ENCODE assay signal across 12 cellular contexts in genomic region chr17:44314524-44314868, GRCh38. TPM values are rescaled to one million over a fixed set of nuclear protein-coding genes. Genes with fewer than 3 reads are reported as not detected.
DNase-seq lines count a peak whose midpoint lies in the region; ATAC-seq, FAIRE-seq and TF ChIP-seq lines count a peak whose summit lies in the region.
"Had no signal": no experiment of that assay in that cellular context is flagged by ENCODE, and none has a peak within 500 bp of the region (broad histone marks: within the 10 kb centered on the region; RNA-seq: fewer than 3 reads in every experiment).

No MANE protein-coding gene starts in this region.

- no peaks in the 10 kb centered on the region for H4K20me1 ChIP-seq in HepG2 (ENCODE audit: insufficient read depth, low read length)
- H4K20me1 ChIP-seq in SU-DHL-6 (ENCODE audit: low read depth, low read length), result no peaks in the 10 kb centered on the region

- no peak for FAIRE-seq in HepG2 (lab: Jason Lieb, UNC)

- peaks cover 59 to 69% (median 68%) of the 10 kb centered on the region in 3 donors for H3K27me3 Mint-ChIP-seq in CD14-positive monocyte (ENCODE audit: low read depth in 3 of 3)

- H3K4me3 ChIP-seq in HepG2 (replicated peaks in 1 of 3; ENCODE audit: insufficient read depth in 1 of 3, low read depth in 2 of 3, low read length in 3 of 3), result 0 out of 6 replicates have a peak overlapping the region, but pooled peaks of 1 of the 3 experiments have one; percentile 58
- H3K4me3 ChIP-seq in right lobe of liver, result no peak overlapping the region
- peak overlapping the region; percentile 48 for H3K4me3 ChIP-seq in SU-DHL-6 (ENCODE audit: insufficient read depth, low read length, poor library complexity, severe bottlenecking)
- peak overlapping the region; percentile 74; the same call in 1 of the 2 replicates for H3K4me3 ChIP-seq in iPS DF 6.9 (ENCODE audit: low read length)

- H3F3A ChIP-seq in SU-DHL-6 (ENCODE audit: insufficient read depth), result no peaks in the 10 kb centered on the region

- TF ChIP-seq CTCF in HepG2 (CRISPR knock-in tag; IDR thresholded peaks at IDR 0.05) (no peak), right lobe of liver (IDR thresholded peaks at IDR 0.05) (no peak), SU-DHL-6 (IDR thresholded peaks at IDR 0.05; ENCODE audit: insufficient read depth, low read length, poor library complexity, severe bottlenecking) (no peak), CD14-positive monocyte (IDR thresholded peaks at IDR 0.05) (no peak)

- H3K4me2 ChIP-seq in HepG2 (ENCODE audit: low read depth, low read length) (peak overlapping the region; percentile 61), SU-DHL-6 (ENCODE audit: low read depth, low read length, poor library complexity, severe bottlenecking) (peak overlapping the region; percentile 52)

- H3K9ac ChIP-seq in HepG2 (ENCODE audit: insufficient read depth, low read depth, low read length), result no peak overlapping the region
- H3K9ac ChIP-seq in SU-DHL-6 (ENCODE audit: low read length), result peak overlapping the region; percentile 26; the same call in 1 of the 2 replicates

- no peak for ATAC-seq in HepG2
- no peak for ATAC-seq in right lobe of liver

- H3K9me2 ChIP-seq in SU-DHL-6 (replicated peaks; ENCODE audit: insufficient read depth, low read length), result no peaks in the 10 kb centered on the region

- peaks cover 67% of the 10 kb centered on the region for H3K4me1 ChIP-seq in HepG2 (ENCODE audit: insufficient read depth, low read length)
- H3K4me1 ChIP-seq in right lobe of liver, result no peaks in the 10 kb centered on the region
- peaks cover 8% of the 10 kb centered on the region for H3K4me1 ChIP-seq in iPS DF 6.9 (ENCODE audit: control insufficient read depth, insufficient read depth, low read length)

- H3K9me3 ChIP-seq in HepG2 (ENCODE audit: low read length), result no peaks in the 10 kb centered on the region
- H3K9me3 ChIP-seq in right lobe of liver, result no peaks in the 10 kb centered on the region
- no peaks in the 10 kb centered on the region for H3K9me3 ChIP-seq in SU-DHL-6 (ENCODE audit: insufficient read depth, low read length)
- H3K9me3 ChIP-seq in iPS DF 6.9 (ENCODE audit: control insufficient read depth, insufficient read depth, low read length), result no peaks in the 10 kb centered on the region

- H3K27me3 ChIP-seq in HepG2 (ENCODE audit: control insufficient read depth in 1 of 2, insufficient read depth in 2 of 2, low read length in 2 of 2) (peaks cover 10 to 42% of the 10 kb centered on the region in 2 experiments; a peak in 4 of 5 replicates), right lobe of liver (no peaks in the 10 kb centered on the region), SU-DHL-6 (ENCODE audit: low read length) (no peaks in the 10 kb centered on the region), iPS DF 6.9 (ENCODE audit: control insufficient read depth, insufficient read depth, low read length) (peaks cover 3% of the 10 kb centered on the region; the same call in 1 of the 2 replicates)

- WGBS in HepG2 (ENCODE audit: low lambda C conversion rate), result 48% methylated on average over 4 of the region's 11 CpGs
- WGBS in right lobe of liver (ENCODE audit: insufficient coverage, low coverage, low lambda C conversion rate, missing lambda C conversion rate), result 22% methylated on average over 1 of the region's 11 CpGs
- no CpG with 5 or more reads among the region's 11 CpGs for WGBS in iPS DF 6.9 (ENCODE audit: insufficient coverage, insufficient read length)

- peak overlapping the region in 1 of 2 donors; percentile 73 for H3K4me3 Mint-ChIP-seq in CD14-positive monocyte

- POLR2A ChIA-PET in HepG2 (lab: Yijun Ruan, JAX), result no interaction called here

- no peak overlapping the region for H3K27ac ChIP-seq in HepG2 (ENCODE audit: extremely low read length, insufficient read depth, low read length)
- no peak overlapping the region for H3K27ac ChIP-seq in right lobe of liver
- H3K27ac ChIP-seq in SU-DHL-6 (ENCODE audit: low read depth, low read length), result no peak overlapping the region
- H3K27ac ChIP-seq in iPS DF 6.9 (ENCODE audit: low read length), result no peak overlapping the region

- CTCF ChIA-PET in HepG2 (lab: Yijun Ruan, JAX; ENCODE audit: low intra/inter-chr PET ratio, low total read pairs), result no interaction called here

- peak overlapping the region in 1 of 7 donors; percentile 45 for H3K27ac Mint-ChIP-seq in CD14-positive monocyte

- H3K36me3 ChIP-seq in HepG2 (replicated peaks in 1 of 2; ENCODE audit: control insufficient read depth in 1 of 2, insufficient read depth in 2 of 2, low read length in 2 of 2), result peaks cover 0 to 2% of the 10 kb centered on the region in 2 experiments; a peak in 2 of 5 replicates
- H3K36me3 ChIP-seq in right lobe of liver, result no peaks in the 10 kb centered on the region
- no peaks in the 10 kb centered on the region for H3K36me3 ChIP-seq in SU-DHL-6 (ENCODE audit: low read length)
- H3K36me3 ChIP-seq in iPS DF 6.9 (ENCODE audit: control insufficient read depth, insufficient read depth, low read length), result peaks cover 1% of the 10 kb centered on the region; the same call in 1 of the 2 replicates

- no peak for TF ChIP-seq RAD21 in HepG2 (CRISPR knock-in tag; IDR thresholded peaks at IDR 0.05)

- TF ChIP-seq POLR2A in HepG2 (IDR thresholded peaks at IDR 0.05; ENCODE audit: insufficient read depth in 1 of 2, low read depth in 2 of 2, low read length in 2 of 2) (no peak), right lobe of liver (IDR thresholded peaks at IDR 0.05) (no peak)

- DNase-seq in HepG2 (ENCODE audit: low spot score) (no peak), right lobe of liver (no peak), iPS DF 6.9 (ENCODE audit: low read depth, low spot score) (no peak), dermis blood vessel endothelial cell (no peak), retina (no peak), CD14-positive monocyte (ENCODE audit: low spot score) (no peak)
- DNase-seq in stimulated activated naive CD4-positive, alpha-beta T cell treated with Interleukin-2 at 50 U/mL for 16 hours (lab: John Stamatoyannopoulos, UW), result no peak
- DNase-seq: HCEC 1CT; NCI-H446 treated with DMSO at 0.1 percent for 48 hours; stimulated activated CD4-positive, alpha-beta T cell treated with anti-CD3 and anti-CD28 coated beads, Interleukin-4, amount 100 ng/mL, for 4 hours had no signal

- H3K4me1 Mint-ChIP-seq in CD14-positive monocyte, result peaks cover 21% of the 10 kb centered on the region

- no peak overlapping the region for H2AFZ ChIP-seq in HepG2 (ENCODE audit: low read length)
- no peak overlapping the region for H2AFZ ChIP-seq in SU-DHL-6 (ENCODE audit: low read depth, low read length, severe bottlenecking)

- peaks cover 3 to 20% (median 14%) of the 10 kb centered on the region in 7 donors for H3K9me3 Mint-ChIP-seq in CD14-positive monocyte

- intact Hi-C loops in HepG2 (cut with micrococcal nuclease; ENCODE audit: unreplicated experiment), result no loop called here
- intact Hi-C loops in right lobe of liver (cut with DNase I), result no loop called here
- intact Hi-C loops in CD14-positive monocyte (cut with micrococcal nuclease), result no loop called here

- BruUV-seq in HepG2 (replicated peaks; lab: Mats Ljungman, UMichigan), result no TSS peak

- H3K36me3 Mint-ChIP-seq in CD14-positive monocyte, result peaks cover 11 to 18% of the 10 kb centered on the region in 2 donors

- in situ Hi-C loops in HepG2 (cut with HindIII; ENCODE audit: extremely low pct_ligation_motif_present, low pct_unique_long_range_greater_than_20kb), result no loop called here

- TF ChIP-seq EP300 in HepG2 (IDR thresholded peaks at IDR 0.05; ENCODE audit: low read depth in 2 of 2, low read length in 2 of 2) (no peak), HepG2 (CRISPR knock-in tag; IDR thresholded peaks at IDR 0.05; ENCODE audit: borderline replicate concordance) (no peak)

- no peaks in the 10 kb centered on the region for H3K79me2 ChIP-seq in HepG2 (ENCODE audit: insufficient read depth, low read length)
- H3K79me2 ChIP-seq in SU-DHL-6 (ENCODE audit: insufficient read depth, low read length), result no peaks in the 10 kb centered on the region

RNA-seq across cellular contexts. Expression of gene RUNDC3A, which starts 6.1 kb away (rescaled TPM):
- total RNA-seq in HepG2 (2016; rRNA removed; fragmentation: Illumina TruSeq; extraction: Trizol) (not detected in 2 replicates), right lobe of liver (under 1 TPM in 2 of 6 experiments, not detected in 4; 0.12 to 0.75 TPM), dermis blood vessel endothelial cell (under 0.01 TPM in 1 of 2 replicates, not detected in the other)
- not detected in 2 replicates for total RNA-seq in HepG2 (2016; cell fraction: cytosol; rRNA removed; fragmentation: Illumina TruSeq; extraction: Trizol; ENCODE audit: low read depth)
- 0.04 TPM in 1 of 2 replicates, not detected in the other for total RNA-seq in HepG2 (2016; cell fraction: insoluble cytoplasmic fraction; rRNA removed; fragmentation: Illumina TruSeq; extraction: Trizol)
- total RNA-seq in HepG2 (2016; cell fraction: membrane; rRNA removed; fragmentation: Illumina TruSeq; extraction: Trizol), result 0.31 TPM in 1 of 2 replicates, not detected in the other
- not detected in 2 replicates for total RNA-seq in HepG2 (2016; cell fraction: nucleus; rRNA removed; fragmentation: Illumina TruSeq; extraction: Trizol)
- polyA plus RNA-seq in HepG2 (2011; rRNA removed) (0.25 and 0.33 TPM in 2 replicates), CD14-positive monocyte (under 1 TPM in 1 of 2 donors, not detected in 1; 0.22 TPM)
- 0.32 and 0.42 TPM in 2 replicates for polyA plus RNA-seq in HepG2 (2011; cell fraction: cytosol; rRNA removed)
- polyA plus RNA-seq in HepG2 (2011; cell fraction: nucleus; rRNA removed), result 0.97 and 1.1 TPM in 2 replicates
- polyA plus RNA-seq in HepG2 (2012), result 0.11 and 0.43 TPM in 2 replicates
- 0.18 TPM in 2 replicates for polyA plus RNA-seq in HepG2 (2016; cell fraction: cytosol; fragmentation: Illumina TruSeq; extraction: Trizol; ENCODE audit: low read depth)
- 0.21 and 0.33 TPM in 2 replicates for polyA plus RNA-seq in HepG2 (2016; cell fraction: insoluble cytoplasmic fraction; fragmentation: Illumina TruSeq; extraction: Trizol; ENCODE audit: low read depth)
- 0.07 TPM in 1 of 2 replicates, not detected in the other for polyA plus RNA-seq in HepG2 (2016; cell fraction: membrane; fragmentation: Illumina TruSeq; extraction: Trizol; ENCODE audit: low read depth)
- 0.33 TPM in 1 of 2 replicates, not detected in the other for polyA plus RNA-seq in HepG2 (2016; cell fraction: nucleus; fragmentation: Illumina TruSeq; extraction: Trizol; ENCODE audit: insufficient read depth, low read depth)
- polyA minus RNA-seq in HepG2 (2011; rRNA and poly(A)+ RNA removed; ENCODE audit: low replicate concordance), result 0.48 TPM in 1 of 2 replicates, not detected in the other
- not detected in 2 replicates for polyA minus RNA-seq in HepG2 (2011; cell fraction: cytosol; rRNA and poly(A)+ RNA removed)
- 0.50 TPM in 1 of 2 replicates, not detected in the other for polyA minus RNA-seq in HepG2 (2011; cell fraction: nucleus; rRNA and poly(A)+ RNA removed)
- total RNA-seq: fibroblast of lung had no signal
- polyA plus RNA-seq: fibroblast of lung had no signal

RNA-seq across cellular contexts. Expression of gene SLC25A39, which starts 10.1 kb away (rescaled TPM):
- total RNA-seq in HepG2 (2016; rRNA removed; fragmentation: Illumina TruSeq; extraction: Trizol) (119 and 151 TPM in 2 replicates), right lobe of liver (100 to 1,000 TPM in 2 of 6 experiments, 10 to 100 TPM in 4; 56.3 to 111 (median 64.6) TPM), dermis blood vessel endothelial cell (88.8 and 120 TPM in 2 replicates)
- 410 and 476 TPM in 2 replicates for total RNA-seq in HepG2 (2016; cell fraction: cytosol; rRNA removed; fragmentation: Illumina TruSeq; extraction: Trizol; ENCODE audit: low read depth)
- total RNA-seq in HepG2 (2016; cell fraction: insoluble cytoplasmic fraction; rRNA removed; fragmentation: Illumina TruSeq; extraction: Trizol), result 99.0 and 156 TPM in 2 replicates
- 478 and 550 TPM in 2 replicates for total RNA-seq in HepG2 (2016; cell fraction: membrane; rRNA removed; fragmentation: Illumina TruSeq; extraction: Trizol)
- total RNA-seq in HepG2 (2016; cell fraction: nucleus; rRNA removed; fragmentation: Illumina TruSeq; extraction: Trizol), result 88.4 and 102 TPM in 2 replicates
- polyA plus RNA-seq in HepG2 (2011; rRNA removed) (144 and 164 TPM in 2 replicates), CD14-positive monocyte (10 to 100 TPM; 64.0 to 64.5 TPM)
- 120 and 173 TPM in 2 replicates for polyA plus RNA-seq in HepG2 (2011; cell fraction: cytosol; rRNA removed)
- polyA plus RNA-seq in HepG2 (2011; cell fraction: nucleus; rRNA removed), result 432 and 489 TPM in 2 replicates
- 90.6 and 129 TPM in 2 replicates for polyA plus RNA-seq in HepG2 (2012)
- polyA plus RNA-seq in HepG2 (2016; cell fraction: cytosol; fragmentation: Illumina TruSeq; extraction: Trizol; ENCODE audit: low read depth), result 809 and 889 TPM in 2 replicates
- polyA plus RNA-seq in HepG2 (2016; cell fraction: insoluble cytoplasmic fraction; fragmentation: Illumina TruSeq; extraction: Trizol; ENCODE audit: low read depth), result 161 and 204 TPM in 2 replicates
- 764 and 806 TPM in 2 replicates for polyA plus RNA-seq in HepG2 (2016; cell fraction: membrane; fragmentation: Illumina TruSeq; extraction: Trizol; ENCODE audit: low read depth)
- polyA plus RNA-seq in HepG2 (2016; cell fraction: nucleus; fragmentation: Illumina TruSeq; extraction: Trizol; ENCODE audit: insufficient read depth, low read depth), result 299 and 303 TPM in 2 replicates
- polyA minus RNA-seq in HepG2 (2011; rRNA and poly(A)+ RNA removed; ENCODE audit: low replicate concordance), result 136 and 157 TPM in 2 replicates
- 35.4 and 57.5 TPM in 2 replicates for polyA minus RNA-seq in HepG2 (2011; cell fraction: cytosol; rRNA and poly(A)+ RNA removed)
- 45.3 and 47.1 TPM in 2 replicates for polyA minus RNA-seq in HepG2 (2011; cell fraction: nucleus; rRNA and poly(A)+ RNA removed)

RNA-seq across cellular contexts. Expression of gene GRN, which starts 30.6 kb away (rescaled TPM):
- total RNA-seq in HepG2 (2016; rRNA removed; fragmentation: Illumina TruSeq; extraction: Trizol), result 41.2 and 86.6 TPM in 2 replicates
- 14.7 and 16.4 TPM in 2 replicates for total RNA-seq in HepG2 (2016; cell fraction: cytosol; rRNA removed; fragmentation: Illumina TruSeq; extraction: Trizol; ENCODE audit: low read depth)
- total RNA-seq in HepG2 (2016; cell fraction: insoluble cytoplasmic fraction; rRNA removed; fragmentation: Illumina TruSeq; extraction: Trizol), result 36.4 and 95.6 TPM in 2 replicates
- 24.9 and 32.7 TPM in 2 replicates for total RNA-seq in HepG2 (2016; cell fraction: membrane; rRNA removed; fragmentation: Illumina TruSeq; extraction: Trizol)
- 81.7 and 101 TPM in 2 replicates for total RNA-seq in HepG2 (2016; cell fraction: nucleus; rRNA removed; fragmentation: Illumina TruSeq; extraction: Trizol)
- polyA plus RNA-seq in HepG2 (2011; rRNA removed), result 143 and 195 TPM in 2 replicates
- polyA plus RNA-seq in HepG2 (2011; cell fraction: cytosol; rRNA removed), result 82.9 and 130 TPM in 2 replicates
- polyA plus RNA-seq in HepG2 (2011; cell fraction: nucleus; rRNA removed), result 653 and 705 TPM in 2 replicates
- 166 and 219 TPM in 2 replicates for polyA plus RNA-seq in HepG2 (2012)
- 23.3 and 23.7 TPM in 2 replicates for polyA plus RNA-seq in HepG2 (2016; cell fraction: cytosol; fragmentation: Illumina TruSeq; extraction: Trizol; ENCODE audit: low read depth)
- polyA plus RNA-seq in HepG2 (2016; cell fraction: insoluble cytoplasmic fraction; fragmentation: Illumina TruSeq; extraction: Trizol; ENCODE audit: low read depth), result 50.3 and 62.4 TPM in 2 replicates
- polyA plus RNA-seq in HepG2 (2016; cell fraction: membrane; fragmentation: Illumina TruSeq; extraction: Trizol; ENCODE audit: low read depth), result 32.0 and 32.7 TPM in 2 replicates
- polyA plus RNA-seq in HepG2 (2016; cell fraction: nucleus; fragmentation: Illumina TruSeq; extraction: Trizol; ENCODE audit: insufficient read depth, low read depth), result 211 and 219 TPM in 2 replicates
- 65.4 and 170 TPM in 2 replicates for polyA minus RNA-seq in HepG2 (2011; rRNA and poly(A)+ RNA removed; ENCODE audit: low replicate concordance)
- 146 and 172 TPM in 2 replicates for polyA minus RNA-seq in HepG2 (2011; cell fraction: cytosol; rRNA and poly(A)+ RNA removed)
- 48.2 and 74.1 TPM in 2 replicates for polyA minus RNA-seq in HepG2 (2011; cell fraction: nucleus; rRNA and poly(A)+ RNA removed)
- 100 to 1,000 TPM in 5 of 6 experiments, 10 to 100 TPM in 1; 84.5 to 230 (median 150) TPM for total RNA-seq in right lobe of liver
- total RNA-seq in dermis blood vessel endothelial cell, result 543 and 963 TPM in 2 replicates
- polyA plus RNA-seq in CD14-positive monocyte, result 1,000 to 10,000 TPM; 1,303 to 1,960 TPM

RNA-seq across cellular contexts. Expression of gene SLC4A1, which starts 46.6 kb away (rescaled TPM):
- not detected in 2 replicates for total RNA-seq in HepG2 (2016; rRNA removed; fragmentation: Illumina TruSeq; extraction: Trizol)
- total RNA-seq in HepG2 (2016; cell fraction: cytosol; rRNA removed; fragmentation: Illumina TruSeq; extraction: Trizol; ENCODE audit: low read depth), result not detected in 2 replicates
- not detected in 2 replicates for total RNA-seq in HepG2 (2016; cell fraction: insoluble cytoplasmic fraction; rRNA removed; fragmentation: Illumina TruSeq; extraction: Trizol)
- not detected in 2 replicates for total RNA-seq in HepG2 (2016; cell fraction: membrane; rRNA removed; fragmentation: Illumina TruSeq; extraction: Trizol)
- not detected in 2 replicates for total RNA-seq in HepG2 (2016; cell fraction: nucleus; rRNA removed; fragmentation: Illumina TruSeq; extraction: Trizol)
- polyA plus RNA-seq in HepG2 (2011; rRNA removed), result 0.01 TPM in 1 of 2 replicates, not detected in the other
- polyA plus RNA-seq in HepG2 (2011; cell fraction: cytosol; rRNA removed), result not detected in 2 replicates
- polyA plus RNA-seq in HepG2 (2011; cell fraction: nucleus; rRNA removed), result 0.03 TPM in 1 of 2 replicates, not detected in the other
- polyA plus RNA-seq in HepG2 (2012), result not detected in 2 replicates
- not detected in 2 replicates for polyA plus RNA-seq in HepG2 (2016; cell fraction: cytosol; fragmentation: Illumina TruSeq; extraction: Trizol; ENCODE audit: low read depth)
- polyA plus RNA-seq in HepG2 (2016; cell fraction: insoluble cytoplasmic fraction; fragmentation: Illumina TruSeq; extraction: Trizol; ENCODE audit: low read depth), result not detected in 2 replicates
- polyA plus RNA-seq in HepG2 (2016; cell fraction: membrane; fragmentation: Illumina TruSeq; extraction: Trizol; ENCODE audit: low read depth), result not detected in 2 replicates
- not detected in 2 replicates for polyA plus RNA-seq in HepG2 (2016; cell fraction: nucleus; fragmentation: Illumina TruSeq; extraction: Trizol; ENCODE audit: insufficient read depth, low read depth)
- not detected in 2 replicates for polyA minus RNA-seq in HepG2 (2011; rRNA and poly(A)+ RNA removed; ENCODE audit: low replicate concordance)
- not detected in 2 replicates for polyA minus RNA-seq in HepG2 (2011; cell fraction: cytosol; rRNA and poly(A)+ RNA removed)
- not detected in 2 replicates for polyA minus RNA-seq in HepG2 (2011; cell fraction: nucleus; rRNA and poly(A)+ RNA removed)
- 10 to 100 TPM in 1 of 6 experiments, 1 to 10 TPM in 2, under 1 TPM in 3; 0.06 to 31.8 (median 1.2) TPM for total RNA-seq in right lobe of liver
- total RNA-seq in dermis blood vessel endothelial cell, result not detected in 2 replicates
- polyA plus RNA-seq in CD14-positive monocyte, result under 1 TPM in 1 of 2 donors, not detected in 1; 0.04 TPM
- total RNA-seq: fibroblast of lung had no signal
- polyA plus RNA-seq: fibroblast of lung had no signal

RNA-seq across cellular contexts. Expression of gene FAM171A2, which starts 49.2 kb away (rescaled TPM):
- 1.0 and 1.8 TPM in 2 replicates for total RNA-seq in HepG2 (2016; rRNA removed; fragmentation: Illumina TruSeq; extraction: Trizol)
- 0.44 and 1.2 TPM in 2 replicates for total RNA-seq in HepG2 (2016; cell fraction: cytosol; rRNA removed; fragmentation: Illumina TruSeq; extraction: Trizol; ENCODE audit: low read depth)
- total RNA-seq in HepG2 (2016; cell fraction: insoluble cytoplasmic fraction; rRNA removed; fragmentation: Illumina TruSeq; extraction: Trizol), result 0.97 and 2.0 TPM in 2 replicates
- 1.4 and 2.0 TPM in 2 replicates for total RNA-seq in HepG2 (2016; cell fraction: membrane; rRNA removed; fragmentation: Illumina TruSeq; extraction: Trizol)
- total RNA-seq in HepG2 (2016; cell fraction: nucleus; rRNA removed; fragmentation: Illumina TruSeq; extraction: Trizol), result 1.8 and 2.4 TPM in 2 replicates
- 3.6 and 5.8 TPM in 2 replicates for polyA plus RNA-seq in HepG2 (2011; rRNA removed)
- 3.3 and 4.9 TPM in 2 replicates for polyA plus RNA-seq in HepG2 (2011; cell fraction: cytosol; rRNA removed)
- polyA plus RNA-seq in HepG2 (2011; cell fraction: nucleus; rRNA removed), result 5.7 and 6.2 TPM in 2 replicates
- polyA plus RNA-seq in HepG2 (2012), result 3.9 and 7.7 TPM in 2 replicates
- polyA plus RNA-seq in HepG2 (2016; cell fraction: cytosol; fragmentation: Illumina TruSeq; extraction: Trizol; ENCODE audit: low read depth), result 0.99 and 1.1 TPM in 2 replicates
- polyA plus RNA-seq in HepG2 (2016; cell fraction: insoluble cytoplasmic fraction; fragmentation: Illumina TruSeq; extraction: Trizol; ENCODE audit: low read depth), result 0.66 and 0.71 TPM in 2 replicates
- 0.84 and 1.1 TPM in 2 replicates for polyA plus RNA-seq in HepG2 (2016; cell fraction: membrane; fragmentation: Illumina TruSeq; extraction: Trizol; ENCODE audit: low read depth)
- 3.3 and 3.5 TPM in 2 replicates for polyA plus RNA-seq in HepG2 (2016; cell fraction: nucleus; fragmentation: Illumina TruSeq; extraction: Trizol; ENCODE audit: insufficient read depth, low read depth)
- polyA minus RNA-seq in HepG2 (2011; rRNA and poly(A)+ RNA removed; ENCODE audit: low replicate concordance), result 1.3 and 9.8 TPM in 2 replicates
- polyA minus RNA-seq in HepG2 (2011; cell fraction: cytosol; rRNA and poly(A)+ RNA removed), result 3.0 and 3.8 TPM in 2 replicates
- 1.3 and 2.7 TPM in 2 replicates for polyA minus RNA-seq in HepG2 (2011; cell fraction: nucleus; rRNA and poly(A)+ RNA removed)
- total RNA-seq in right lobe of liver, result under 1 TPM; 0.16 to 0.68 (median 0.39) TPM
- total RNA-seq in dermis blood vessel endothelial cell, result 7.0 and 9.7 TPM in 2 replicates
- polyA plus RNA-seq in CD14-positive monocyte, result not detected

Comparison
In these comparisons a context has a peak if more than half of its experiments do, and no peak if none do; other contexts are left out.
1. H3K4me3 ChIP-seq: peak in SU-DHL-6 (single experiment) and iPS DF 6.9 (single experiment); none in right lobe of liver (0 of 3).